Comparison of ENCODE assay signal across 1 cellular context in the genomic region with DNA sequence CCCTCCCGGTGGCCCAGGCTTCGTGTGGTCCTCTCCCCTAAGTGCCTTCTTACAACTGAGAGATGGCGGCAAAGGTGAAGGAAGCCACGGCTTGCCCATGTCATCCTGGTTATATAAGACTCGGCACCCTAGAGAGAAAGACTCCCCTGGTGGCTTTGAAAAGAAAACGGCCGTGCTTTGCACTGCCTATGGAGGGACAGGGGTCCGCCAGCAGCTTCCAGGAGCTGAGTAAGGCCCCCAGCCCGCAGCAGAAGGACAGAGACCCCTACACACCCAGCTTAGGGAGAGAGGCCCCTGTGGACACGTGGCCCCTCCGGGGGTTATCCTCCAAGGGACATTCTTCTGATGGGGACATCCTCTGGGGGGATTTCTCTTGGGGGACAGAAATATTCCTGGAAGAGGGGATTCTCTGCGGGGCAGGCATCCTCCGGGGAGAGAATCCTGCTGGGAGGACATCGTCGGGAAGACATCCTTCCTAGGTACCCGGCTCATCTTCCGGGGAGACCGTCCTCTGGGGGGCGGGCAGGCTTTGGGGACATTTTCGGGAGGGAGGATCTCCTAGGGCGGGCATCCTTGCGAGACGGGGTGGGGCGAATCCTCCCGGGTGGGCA.
TF ChIP-seq lines count a peak whose summit lies in the region.

No MANE protein-coding gene starts in this region.

TF ChIP-seq in H1, 55 proteins besides CTCF, POLR2A, EP300 and RAD21:
- TF ChIP-seq HDAC2 (IDR thresholded peaks at IDR 0.05; ENCODE audit: borderline replicate concordance in 1 of 2, low read depth in 2 of 2, low read length in 2 of 2), result no peak
- TF ChIP-seq, protein P1, sequence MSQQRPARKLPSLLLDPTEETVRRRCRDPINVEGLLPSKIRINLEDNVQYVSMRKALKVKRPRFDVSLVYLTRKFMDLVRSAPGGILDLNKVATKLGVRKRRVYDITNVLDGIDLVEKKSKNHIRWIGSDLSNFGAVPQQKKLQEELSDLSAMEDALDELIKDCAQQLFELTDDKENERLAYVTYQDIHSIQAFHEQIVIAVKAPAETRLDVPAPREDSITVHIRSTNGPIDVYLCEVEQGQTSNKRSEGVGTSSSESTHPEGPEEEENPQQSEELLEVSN (IDR thresholded peaks at IDR 0.05), result 0 out of 2 replicates have a peak, but pooled peaks have one; percentile 6
- no peak for TF ChIP-seq EZH2 (IDR thresholded peaks at IDR 0.05; ENCODE audit: low read depth, low read length, severe bottlenecking)
- TF ChIP-seq FOSL1 (IDR thresholded peaks at IDR 0.05; ENCODE audit: insufficient read depth, low read depth, low read length), result no peak
- no peak for TF ChIP-seq BCL11A (IDR thresholded peaks at IDR 0.05; ENCODE audit: low read depth in 2 of 2, low read length in 2 of 2)
- TF ChIP-seq NANOG (IDR thresholded peaks at IDR 0.05; ENCODE audit: insufficient read depth, low read depth, low read length, poor library complexity, severe bottlenecking), result no peak
- 0 out of 2 replicates have a peak, but pooled peaks have one; percentile 6 for TF ChIP-seq PHF8 (conservative IDR thresholded peaks at IDR 0.05; ENCODE audit: low read depth, low read length)
- TF ChIP-seq, protein P2, sequence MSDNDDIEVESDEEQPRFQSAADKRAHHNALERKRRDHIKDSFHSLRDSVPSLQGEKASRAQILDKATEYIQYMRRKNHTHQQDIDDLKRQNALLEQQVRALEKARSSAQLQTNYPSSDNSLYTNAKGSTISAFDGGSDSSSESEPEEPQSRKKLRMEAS (IDR thresholded peaks at IDR 0.05), result no peak
- TF ChIP-seq SUZ12 (IDR thresholded peaks at IDR 0.05; ENCODE audit: low read length), result no peak
